ENCODE assay signal across 1 cellular context in the genomic region with DNA sequence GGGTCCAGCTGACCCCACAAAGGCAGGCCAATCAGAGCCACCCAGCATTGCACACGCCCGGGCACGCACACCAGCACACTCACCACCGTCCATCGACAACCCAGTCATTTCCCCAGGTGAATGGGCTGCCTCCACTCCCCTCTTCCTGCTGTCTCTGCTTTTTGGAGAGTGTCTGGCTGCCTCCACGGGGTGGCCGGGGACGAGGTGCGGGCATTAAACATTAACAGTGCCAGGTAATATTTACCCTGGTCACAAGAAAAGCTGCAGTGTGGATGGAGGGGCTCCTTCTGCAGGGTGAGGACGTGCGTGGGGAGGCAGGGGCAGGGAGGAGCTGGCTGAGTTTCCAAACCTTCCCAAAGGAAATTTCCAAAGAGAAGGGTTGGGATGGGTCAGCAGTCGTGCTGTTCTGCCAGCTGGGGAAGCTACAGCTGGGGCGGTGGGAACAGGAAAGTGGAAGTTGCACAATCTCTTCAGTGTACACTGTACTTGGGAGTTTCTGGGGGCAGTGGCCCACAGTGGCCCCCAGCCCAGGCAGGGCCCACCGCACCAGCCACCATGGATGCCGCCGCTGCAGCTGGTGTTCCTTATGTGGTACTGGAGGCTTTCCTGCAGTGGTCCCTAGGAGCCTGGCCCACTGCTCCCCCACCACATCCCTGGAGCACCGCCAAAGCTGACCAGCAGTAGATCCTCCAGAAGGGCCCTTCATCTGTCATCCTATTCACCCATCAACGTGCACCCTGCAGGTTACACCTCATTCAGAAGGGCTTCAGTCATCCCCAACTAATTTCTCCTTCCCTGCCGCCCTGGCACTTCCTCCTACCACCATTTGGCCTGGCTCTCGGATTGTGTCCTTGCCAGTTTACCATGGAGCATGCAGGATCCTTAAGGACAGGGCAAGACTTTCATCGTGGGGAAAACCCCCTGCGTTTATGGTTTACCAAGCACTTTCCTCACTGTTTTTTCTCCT.
TF ChIP-seq lines count a peak whose summit lies in the region.

A gene (minus strand): TSS at position 174 of the 967 bp plus-strand sequence. CDS start 66 bp downstream, at position 108.

TF ChIP-seq in H1, 55 proteins besides CTCF, POLR2A, EP300 and RAD21:
- TF ChIP-seq, protein P1, sequence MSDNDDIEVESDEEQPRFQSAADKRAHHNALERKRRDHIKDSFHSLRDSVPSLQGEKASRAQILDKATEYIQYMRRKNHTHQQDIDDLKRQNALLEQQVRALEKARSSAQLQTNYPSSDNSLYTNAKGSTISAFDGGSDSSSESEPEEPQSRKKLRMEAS (IDR thresholded peaks at IDR 0.05), result no peak
- TF ChIP-seq, protein P2, sequence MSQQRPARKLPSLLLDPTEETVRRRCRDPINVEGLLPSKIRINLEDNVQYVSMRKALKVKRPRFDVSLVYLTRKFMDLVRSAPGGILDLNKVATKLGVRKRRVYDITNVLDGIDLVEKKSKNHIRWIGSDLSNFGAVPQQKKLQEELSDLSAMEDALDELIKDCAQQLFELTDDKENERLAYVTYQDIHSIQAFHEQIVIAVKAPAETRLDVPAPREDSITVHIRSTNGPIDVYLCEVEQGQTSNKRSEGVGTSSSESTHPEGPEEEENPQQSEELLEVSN (IDR thresholded peaks at IDR 0.05), result 0 out of 2 replicates have a peak, but pooled peaks have one; percentile 26
- TF ChIP-seq FOSL1 (IDR thresholded peaks at IDR 0.05; ENCODE audit: insufficient read depth, low read depth, low read length) (no peak), SP4 (IDR thresholded peaks at IDR 0.05; ENCODE audit: low read length) (no peak), NRF1 (IDR thresholded peaks at IDR 0.05; ENCODE audit: low read depth, low read length) (no peak), EGR1 (IDR thresholded peaks at IDR 0.05; ENCODE audit: borderline replicate concordance, low read depth, low read length) (no peak), CEBPB (IDR thresholded peaks at IDR 0.05; ENCODE audit: low read depth, low read length) (0 out of 2 replicates have a peak, but pooled peaks have one; percentile 31)
